1 cellular context compared by ENCODE assay signal in genomic region chr3:123586131-123586530, GRCh38.
TF ChIP-seq lines count a peak whose summit lies in the region.

No MANE protein-coding gene starts in this region.

TF ChIP-seq in SK-N-SH, 30 proteins besides CTCF, POLR2A, EP300 and RAD21 (continued from another document):
- no peak for TF ChIP-seq PBX3 (IDR thresholded peaks at IDR 0.05)
- no peak for TF ChIP-seq GABPA (IDR thresholded peaks at IDR 0.05; ENCODE audit: low read depth)
- TF ChIP-seq ELF1 (IDR thresholded peaks at IDR 0.05): no peak; the same call in 1 of the 2 replicates
- no peak for TF ChIP-seq CHD2 (IDR thresholded peaks at IDR 0.05; ENCODE audit: low read length, partially characterized antibody)
- no peak for TF ChIP-seq YY1 (IDR thresholded peaks at IDR 0.05; ENCODE audit: low read depth)
- TF ChIP-seq FOSL2 (IDR thresholded peaks at IDR 0.05; ENCODE audit: borderline replicate concordance, low read depth): no peak
TF ChIP-seq in SK-N-SH: peak in this region for 3.
